15 cellular contexts compared by ENCODE assay signal in the genomic region with DNA sequence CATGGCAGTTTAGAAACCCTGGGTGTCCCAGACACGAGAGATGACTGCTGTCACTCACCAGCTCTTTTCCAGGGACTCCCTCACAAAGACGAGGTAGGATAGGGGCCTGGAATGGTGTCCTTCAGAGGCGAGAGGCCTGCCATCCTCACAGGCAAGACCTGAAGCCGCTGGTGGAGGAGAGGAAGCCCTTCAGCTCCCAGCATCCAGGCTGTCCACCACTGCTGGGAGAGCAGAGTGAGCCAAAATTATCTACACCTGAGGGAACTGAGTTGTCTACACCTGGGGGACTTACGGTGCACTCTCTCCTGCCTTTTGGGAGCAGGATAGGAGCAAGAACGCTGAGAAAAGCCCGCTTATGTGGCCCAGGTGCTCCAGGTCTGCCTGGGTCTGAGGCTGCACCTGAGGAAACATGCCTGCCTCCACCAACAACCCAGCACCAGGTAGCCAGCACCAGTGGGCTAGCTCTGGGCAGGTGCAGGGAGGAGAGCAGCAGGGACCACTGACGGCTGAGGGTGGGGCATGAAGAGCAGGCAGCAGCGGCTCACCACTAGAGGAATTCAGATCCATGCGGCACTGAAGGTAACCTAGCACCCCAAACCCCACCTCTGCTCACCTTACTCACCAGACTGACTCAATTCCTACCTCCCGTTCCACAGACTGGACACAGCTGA.
"Had no signal": no experiment of that assay in that cellular context is flagged by ENCODE, and none has a peak within 500 bp of the region (broad histone marks: within the 10 kb centered on the region; RNA-seq: fewer than 3 reads in every experiment).

No MANE protein-coding gene starts in this region.

- H3K27me3 ChIP-seq: gastrocnemius medialis, right lobe of liver had no signal

- H3K9me3 Mint-ChIP-seq: activated CD4-positive, alpha-beta memory T cell treated with anti-CD3 and anti-CD28 coated beads for 36 hours; activated naive CD4-positive, alpha-beta T cell treated with anti-CD3 and anti-CD28 coated beads, Interleukin-2, amount 50 U/mL, for 24 hours; immature natural killer cell; natural killer cell treated with Interleukin-12 subunit alpha and Interleukin-12 subunit beta and Interleukin-15 and Interleukin-18, amount 100 ng/mL, for 72 hours had no signal

- H3K27ac Mint-ChIP-seq: activated CD4-positive, alpha-beta memory T cell treated with anti-CD3 and anti-CD28 coated beads for 36 hours; activated CD8-positive, alpha-beta memory T cell treated with anti-CD3 and anti-CD28 coated beads, Interleukin-2, amount 10 ng/mL, durations not matched to agents 7 days and 5 days; activated naive CD4-positive, alpha-beta T cell treated with anti-CD3 and anti-CD28 coated beads, Interleukin-2, amount 50 U/mL, for 24 hours; immature natural killer cell; natural killer cell treated with Interleukin-12 subunit alpha and Interleukin-12 subunit beta and Interleukin-15 and Interleukin-18, amount 100 ng/mL, for 72 hours had no signal

- H3K4me3 Mint-ChIP-seq: activated CD4-positive, alpha-beta memory T cell treated with anti-CD3 and anti-CD28 coated beads for 36 hours; activated CD8-positive, alpha-beta memory T cell treated with anti-CD3 and anti-CD28 coated beads, Interleukin-2, amount 10 ng/mL, durations not matched to agents 7 days and 5 days; activated naive CD4-positive, alpha-beta T cell treated with anti-CD3 and anti-CD28 coated beads, Interleukin-2, amount 50 U/mL, for 24 hours; immature natural killer cell; natural killer cell treated with Interleukin-12 subunit alpha and Interleukin-12 subunit beta and Interleukin-15 and Interleukin-18, amount 100 ng/mL, for 72 hours had no signal

- H3K4me2 ChIP-seq: smooth muscle cell had no signal

- H3K4me3 ChIP-seq: adrenal gland, cardiac muscle cell, dorsolateral prefrontal cortex, gastrocnemius medialis, right lobe of liver, smooth muscle cell had no signal

- H3K4me1 Mint-ChIP-seq: activated CD8-positive, alpha-beta memory T cell treated with anti-CD3 and anti-CD28 coated beads, Interleukin-2, amount 10 ng/mL, durations not matched to agents 7 days and 5 days; immature natural killer cell had no signal

- H3K36me3 ChIP-seq: adrenal gland, cardiac muscle cell, gastrocnemius medialis, right lobe of liver had no signal

- H3K27ac ChIP-seq: adrenal gland, cardiac muscle cell, dorsolateral prefrontal cortex, gastrocnemius medialis had no signal

- H3K4me1 ChIP-seq: adrenal gland, gastrocnemius medialis had no signal

- DNase-seq: activated CD4-positive, alpha-beta memory T cell treated with anti-CD3 and anti-CD28 coated beads for 36 hours; activated CD4-positive, alpha-beta T cell treated with anti-CD3 and anti-CD28 coated beads for 1 hour; activated CD8-positive, alpha-beta memory T cell treated with anti-CD3 and anti-CD28 coated beads, Interleukin-2, amount 10 ng/mL, durations not matched to agents 7 days and 5 days; activated T-cell treated with anti-CD3 and anti-CD28 coated beads, Interleukin-2, amount 50 U/mL, for 1 hour; adrenal gland; dorsolateral prefrontal cortex; erythroblast; gastrocnemius medialis; immature natural killer cell; right lobe of liver; T-helper 9 cell had no signal

- ATAC-seq: activated CD8-positive, alpha-beta memory T cell treated with anti-CD3 and anti-CD28 coated beads, Interleukin-2, amount 10 ng/mL, durations not matched to agents 7 days and 5 days; gastrocnemius medialis; right lobe of liver had no signal

- H3K36me3 Mint-ChIP-seq: activated CD4-positive, alpha-beta memory T cell treated with anti-CD3 and anti-CD28 coated beads for 36 hours; activated CD8-positive, alpha-beta memory T cell treated with anti-CD3 and anti-CD28 coated beads, Interleukin-2, amount 10 ng/mL, durations not matched to agents 7 days and 5 days; activated naive CD4-positive, alpha-beta T cell treated with anti-CD3 and anti-CD28 coated beads, Interleukin-2, amount 50 U/mL, for 24 hours; immature natural killer cell; natural killer cell treated with Interleukin-12 subunit alpha and Interleukin-12 subunit beta and Interleukin-15 and Interleukin-18, amount 100 ng/mL, for 72 hours had no signal

- H3K27me3 Mint-ChIP-seq: activated CD4-positive, alpha-beta memory T cell treated with anti-CD3 and anti-CD28 coated beads for 36 hours; activated CD8-positive, alpha-beta memory T cell treated with anti-CD3 and anti-CD28 coated beads, Interleukin-2, amount 10 ng/mL, durations not matched to agents 7 days and 5 days; natural killer cell treated with Interleukin-12 subunit alpha and Interleukin-12 subunit beta and Interleukin-15 and Interleukin-18, amount 100 ng/mL, for 72 hours had no signal

- H3K9me3 ChIP-seq: adrenal gland, gastrocnemius medialis, right lobe of liver had no signal
